Comparison of ENCODE assay signal across 12 cellular contexts in the genomic region with DNA sequence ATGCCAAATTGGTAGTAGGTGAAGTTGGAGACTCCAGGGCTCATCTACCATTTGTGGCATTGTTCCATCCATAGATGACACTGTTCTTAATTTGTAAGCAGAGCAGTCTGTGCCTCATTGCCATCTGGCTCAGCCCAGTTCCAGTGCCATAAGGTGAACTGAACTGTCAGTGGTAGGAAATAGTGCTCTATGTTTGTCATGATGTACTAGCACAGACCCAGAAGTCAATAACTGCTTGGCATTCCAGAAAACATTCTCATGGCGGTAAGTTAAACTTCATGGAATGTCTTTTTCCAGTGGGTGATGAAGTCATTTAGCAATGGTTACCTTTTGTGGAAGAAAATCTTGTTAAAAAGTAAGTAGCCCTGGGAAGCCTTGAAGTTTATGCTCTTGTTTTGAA.
DNase-seq lines count a peak whose midpoint lies in the region; ATAC-seq and TF ChIP-seq lines count a peak whose summit lies in the region.
"Had no signal": no experiment of that assay in that cellular context is flagged by ENCODE, and none has a peak within 500 bp of the region (broad histone marks: within the 10 kb centered on the region; RNA-seq: fewer than 3 reads in every experiment).

No MANE protein-coding gene starts in this region.

- TF ChIP-seq CTCF in AG10803 (conservative IDR thresholded peaks at IDR 0.05; ENCODE audit: low read length) (no peak), mesothelial cell of epicardium (IDR thresholded peaks at IDR 0.05; ENCODE audit: unreplicated experiment) (no peak)

- no peak overlapping the region for H3K4me3 ChIP-seq in AG10803 (ENCODE audit: low read length)
- H3K4me3 ChIP-seq in MG63, result no peak overlapping the region

- peaks cover 19% of the 10 kb centered on the region for H3K36me3 Mint-ChIP-seq in mesothelial cell of epicardium

- POLR2A ChIA-PET in HEK293T (lab: Yijun Ruan, JAX), result no interaction called here

- peaks cover 12% of the 10 kb centered on the region for H3K9me3 ChIP-seq in MG63

- H3K27me3 ChIP-seq in MG63, result no peaks in the 10 kb centered on the region

- DNase-seq in AG10803 (ENCODE audit: low read depth), result peak; percentile 92
- peak; percentile 56 for DNase-seq in MG63
- DNase-seq in dedifferentiated amniotic fluid mesenchymal stem cell (ENCODE audit: extremely low spot score), result peak; percentile 93
- DNase-seq in mesothelial cell of epicardium (ENCODE audit: low spot score in 2 of 2, unreplicated experiment in 2 of 2), result no peak
- DNase-seq in activated T-cell treated with anti-CD3 and anti-CD28 coated beads, Interleukin-2, amount 50 U/mL, for 1 hour, result no peak
- no peak for DNase-seq in HuH-7 (ENCODE audit: low spot score)
- DNase-seq in HEK293T (ENCODE audit: extremely low spot score), result no peak
- DNase-seq: CD8-positive, alpha-beta memory T cell; NCI-H446 treated with DMSO at 0.1 percent for 48 hours had no signal

- peaks cover 15% of the 10 kb centered on the region for H3K4me1 Mint-ChIP-seq in mesothelial cell of epicardium
- H3K4me1 Mint-ChIP-seq: CD8-positive, alpha-beta memory T cell; neural crest cell had no signal

- CTCF ChIA-PET in HEK293T (lab: Yijun Ruan, JAX), result no interaction called here

- H3K9me3 Mint-ChIP-seq in mesothelial cell of epicardium, result peaks cover 41% of the 10 kb centered on the region

- peak overlapping the region; percentile 35 for H3K27ac Mint-ChIP-seq in mesothelial cell of epicardium
- H3K27ac Mint-ChIP-seq: CD8-positive, alpha-beta memory T cell; T-helper 1 cell treated with Interleukin-12 subunit alpha and Interleukin-12 subunit beta and Interleukin-4 antibody, amounts not matched to agents 30 μg/mL and 1 μg/mL, for 36 hours had no signal

- H3K36me3 ChIP-seq in MG63, result no peaks in the 10 kb centered on the region

- no peak overlapping the region for H3K4me3 Mint-ChIP-seq in mesothelial cell of epicardium
- H3K4me3 Mint-ChIP-seq: CD8-positive, alpha-beta memory T cell; neural crest cell; T-helper 1 cell treated with Interleukin-12 subunit alpha and Interleukin-12 subunit beta and Interleukin-4 antibody, amounts not matched to agents 30 μg/mL and 1 μg/mL, for 36 hours had no signal

- no peaks in the 10 kb centered on the region for H3K27me3 Mint-ChIP-seq in mesothelial cell of epicardium (ENCODE audit: low read depth)
- H3K27me3 Mint-ChIP-seq: CD8-positive, alpha-beta memory T cell had no signal

- ATAC-seq in HG02970 (IDR thresholded peaks at IDR 0.05; ENCODE audit: low FRiP score, unreplicated experiment), result no peak

TF ChIP-seq in HEK293T, 16 proteins besides CTCF, POLR2A, EP300 and RAD21:
- TF ChIP-seq SUZ12 (IDR thresholded peaks at IDR 0.05) (no peak), L3MBTL2 (conservative IDR thresholded peaks at IDR 0.05) (no peak)

Comparison
In these comparisons a context has a peak if more than half of its experiments do, and no peak if none do; other contexts are left out.
1. DNase-seq: peak in AG10803 (single experiment), MG63 (single experiment) and dedifferentiated amniotic fluid mesenchymal stem cell (single experiment); none in mesothelial cell of epicardium (0 of 2), activated T-cell treated with anti-CD3 and anti-CD28 coated beads, Interleukin-2, amount 50 U/mL, for 1 hour (single experiment), HuH-7 (single experiment) and HEK293T (single experiment).